Comparison of ENCODE assay signal across 9 cellular contexts in genomic region chr15:63892794-63893441, GRCh38. TPM values are rescaled to one million over a fixed set of nuclear protein-coding genes. Genes with fewer than 3 reads are reported as not detected.
A peak's percentile ranks its signal among the peaks of the same experiment; 100 is the strongest.
DNase-seq lines count a peak whose midpoint lies in the region; ATAC-seq lines count a peak whose summit lies in the region.
"Had no signal": no experiment of that assay in that cellular context is flagged by ENCODE, and none has a peak within 500 bp of the region (broad histone marks: within the 10 kb centered on the region; RNA-seq: fewer than 3 reads in every experiment).

No MANE protein-coding gene starts in this region.

- no peaks in the 10 kb centered on the region for H3K36me3 ChIP-seq in GM23248 (ENCODE audit: low read depth)

- H3K27ac ChIP-seq in GM23248 = no peak overlapping the region
- H3K27ac ChIP-seq: body of pancreas had no signal

- in situ Hi-C loops in GM23248 (cut with MboI) = no loop called here

- H3K79me2 ChIP-seq in GM23248 (ENCODE audit: insufficient read depth) = no peaks in the 10 kb centered on the region

- H3K4me1 ChIP-seq in GM23248 (ENCODE audit: insufficient read depth) = peaks cover 13% of the 10 kb centered on the region

- no peak overlapping the region for H3K9ac ChIP-seq in GM23248

- no peak overlapping the region for H3K4me2 ChIP-seq in GM23248 (ENCODE audit: unreplicated experiment)

- no peaks in the 10 kb centered on the region for H3K9me3 ChIP-seq in GM23248 (ENCODE audit: low read depth)
- H3K9me3 ChIP-seq: body of pancreas had no signal

- no peaks in the 10 kb centered on the region; the same call in 1 of the 2 replicates for H3F3A ChIP-seq in GM23248 (ENCODE audit: insufficient read depth)

- no peaks in the 10 kb centered on the region for H3K9me2 ChIP-seq in GM23248 (ENCODE audit: insufficient read depth)

- H2AFZ ChIP-seq in GM23248 = no peak overlapping the region

- 89 to 91% methylated on average over 11 of the region's 11 CpGs for WGBS in GM23248 (ENCODE audit: low coverage in 1 of 2, low lambda C conversion rate in 2 of 2, missing lambda C conversion rate in 2 of 2), 2 experiments

- H3K4me3 ChIP-seq in GM23248 = no peak overlapping the region
- H3K4me3 ChIP-seq: body of pancreas had no signal

- H3K27me3 ChIP-seq in GM23248 (replicated peaks; ENCODE audit: insufficient read depth) = no peaks in the 10 kb centered on the region
- H3K27me3 ChIP-seq: body of pancreas had no signal

- H4K20me1 ChIP-seq in GM23248 (ENCODE audit: insufficient read depth) = no peaks in the 10 kb centered on the region

- ATAC-seq in GM18909 (IDR thresholded peaks at IDR 0.05; ENCODE audit: poor library complexity, unreplicated experiment) = peak; percentile 38
- ATAC-seq: body of pancreas had no signal

- DNase-seq in SIG-M5 treated with dmso at 0.1 percent for 504 hours (lab: John Stamatoyannopoulos, UW; ENCODE audit: unreplicated experiment) (peak; percentile 93), GM23248 (no peak), NCI-H69 (lab: John Stamatoyannopoulos, UW) (no peak), NCI-H2029 treated with DMSO at 0.1 percent for 48 hours (lab: John Stamatoyannopoulos, UW) (no peak), NCI-H2107 (lab: John Stamatoyannopoulos, UW) (no peak)
- peak; percentile 73 for DNase-seq in activated gamma-delta T cell treated with anti-CD3 and anti-CD28 coated beads, Interleukin-2, amount 50 U/mL, for 16 hours (ENCODE audit: low read depth)
- peak; percentile 26 to 65 (median 40) for DNase-seq in stimulated activated CD4-positive, alpha-beta T cell treated with anti-CD3 and anti-CD28 coated beads, Interleukin-1b, Interleukin-23, amount 100 ng/mL, for 24 hours (ENCODE audit: low read depth in 4 of 4, low spot score in 1 of 4)

RNA-seq across cellular contexts. Expression of gene HERC1, which starts 59.2 kb away (rescaled TPM):
- 49.4 and 64.0 TPM in 2 replicates for total RNA-seq in GM23248 (2014; rRNA removed; shearing (Covaris generic))
- polyA plus RNA-seq in GM23248 (2016; fragmentation: Nextera tagmentation; extraction: Ambion mirVana) = 12.5 and 14.5 TPM in 2 replicates

Comparison
In these comparisons a context has a peak if more than half of its experiments do, and no peak if none do; other contexts are left out.
1. DNase-seq: peak in SIG-M5 treated with dmso at 0.1 percent for 504 hours (single experiment), activated gamma-delta T cell treated with anti-CD3 and anti-CD28 coated beads, Interleukin-2, amount 50 U/mL, for 16 hours (single experiment) and stimulated activated CD4-positive, alpha-beta T cell treated with anti-CD3 and anti-CD28 coated beads, Interleukin-1b, Interleukin-23, amount 100 ng/mL, for 24 hours (4 of 4); none in GM23248 (single experiment), NCI-H69 (single experiment), NCI-H2029 treated with DMSO at 0.1 percent for 48 hours (single experiment) and NCI-H2107 (single experiment).